In genomic region chr6:82270791-82271392, GRCh38 we compare ENCODE assay signal across 9 cellular contexts. TPM values are rescaled to one million over a fixed set of nuclear protein-coding genes. Genes with fewer than 3 reads are reported as not detected.
DNase-seq lines count a peak whose midpoint lies in the region; ATAC-seq and TF ChIP-seq lines count a peak whose summit lies in the region.
"Had no signal": no experiment of that assay in that cellular context is flagged by ENCODE, and none has a peak within 500 bp of the region (broad histone marks: within the 10 kb centered on the region; RNA-seq: fewer than 3 reads in every experiment).

No MANE protein-coding gene starts in this region.

- H3K27ac ChIP-seq in testis, result no peak overlapping the region

- H3K4me2 ChIP-seq in Loucy (ENCODE audit: low read depth, low read length, poor library complexity, severe bottlenecking), result no peak overlapping the region

- TF ChIP-seq CTCF in Loucy (conservative IDR thresholded peaks at IDR 0.05; ENCODE audit: low read length), result peak; percentile 81
- peak in 2 of 3 experiments; percentile 21 to 61 for TF ChIP-seq CTCF in testis (IDR thresholded peaks at IDR 0.05)
- no peak for TF ChIP-seq CTCF in lower leg skin (IDR thresholded peaks at IDR 0.05)

- H3K4me3 ChIP-seq in Loucy (ENCODE audit: low read length, poor library complexity, severe bottlenecking) (no peak overlapping the region), testis (no peak overlapping the region), lower leg skin (ENCODE audit: low read depth, poor library complexity, severe bottlenecking) (no peak overlapping the region)

- DNase-seq in Daoy (ENCODE audit: low read depth), result peak; percentile 23
- peak; percentile 59 for DNase-seq in SW480 (ENCODE audit: low spot score)
- DNase-seq in germinal center (ENCODE audit: low spot score), result peak; percentile 41
- no peak for DNase-seq in testis
- DNase-seq in NCI-H1930 (lab: John Stamatoyannopoulos, UW), result no peak
- no peak for DNase-seq in lower leg skin (ENCODE audit: low spot score in 2 of 2)
- DNase-seq: activated B cell treated with CpG ODN at 0.5 μM for 24 hours had no signal

- no peaks in the 10 kb centered on the region for H3K4me1 ChIP-seq in Loucy (ENCODE audit: insufficient read depth, low read length, poor library complexity, severe bottlenecking)
- no peaks in the 10 kb centered on the region for H3K4me1 ChIP-seq in testis

- no peak overlapping the region for H3K9ac ChIP-seq in Loucy (ENCODE audit: low read depth, low read length, poor library complexity, severe bottlenecking)

- no peaks in the 10 kb centered on the region for H4K20me1 ChIP-seq in Loucy (ENCODE audit: insufficient read depth, low read length, poor library complexity, severe bottlenecking)

- H3K9me3 ChIP-seq in Loucy (ENCODE audit: insufficient read depth, low read depth, low read length) (no peaks in the 10 kb centered on the region), testis (no peaks in the 10 kb centered on the region)

- no peaks in the 10 kb centered on the region for H3F3A ChIP-seq in Loucy (ENCODE audit: low read depth)

- ATAC-seq in GM21360 (IDR thresholded peaks at IDR 0.05; ENCODE audit: unreplicated experiment), result peak; percentile 58

- H3K27me3 ChIP-seq in Loucy (ENCODE audit: insufficient read depth, low read length, poor library complexity, severe bottlenecking) (no peaks in the 10 kb centered on the region), testis (no peaks in the 10 kb centered on the region)

- WGBS in testis, 2 donors, result 79 to 80% methylated on average over 5 of the region's 5 CpGs
- WGBS in lower leg skin, 2 donors, result 67 to 70% methylated on average over 5 of the region's 5 CpGs

- intact Hi-C loops in testis (cut with DNase I; ENCODE audit: low total_unique reads), result no loop called here
- intact Hi-C loops in lower leg skin (cut with DNase I; ENCODE audit: low total_unique reads), result loop anchor here (5.0 kb wide), 1 partner anchor 786 kb away; no protein-coding TSS in a partner anchor

- no peaks in the 10 kb centered on the region for H3K79me2 ChIP-seq in Loucy (ENCODE audit: insufficient read depth, low read length)

- H3K9me2 ChIP-seq in Loucy (replicated peaks; ENCODE audit: low read depth, low read length), result no peaks in the 10 kb centered on the region

- H2AFZ ChIP-seq in Loucy (ENCODE audit: low read length), result no peak overlapping the region

- H3K36me3 ChIP-seq in Loucy (ENCODE audit: insufficient read depth, low read length) (no peaks in the 10 kb centered on the region), testis (ENCODE audit: low read depth, missing control alignments) (no peaks in the 10 kb centered on the region)

- TF ChIP-seq POLR2A in testis (IDR thresholded peaks at IDR 0.05) (no peak), lower leg skin (IDR thresholded peaks at IDR 0.05) (no peak)

RNA-seq across cellular contexts. Expression of gene IBTK, which starts 23.3 kb away (rescaled TPM):
- 30.1 and 31.7 TPM in 2 replicates for total RNA-seq in Daoy (2014; rRNA removed; shearing (Covaris generic))
- 10 to 100 TPM; 23.9 to 26.6 TPM for total RNA-seq in testis
- polyA plus RNA-seq in testis (ENCODE audit: insufficient read depth, low read depth, low replicate concordance), result 13.8 TPM
- 10 to 100 TPM; 10.7 to 15.3 (median 12.6) TPM for total RNA-seq in lower leg skin

Comparison
In these comparisons a context has a peak if more than half of its experiments do, and no peak if none do; other contexts are left out.
1. DNase-seq: peak in Daoy (single experiment), SW480 (single experiment) and germinal center (single experiment); none in testis (single experiment), NCI-H1930 (0 of 2) and lower leg skin (0 of 2).
2. CTCF ChIP-seq: peak in Loucy (single experiment) and testis (2 of 3); none in lower leg skin (0 of 3).